In the genomic region with DNA sequence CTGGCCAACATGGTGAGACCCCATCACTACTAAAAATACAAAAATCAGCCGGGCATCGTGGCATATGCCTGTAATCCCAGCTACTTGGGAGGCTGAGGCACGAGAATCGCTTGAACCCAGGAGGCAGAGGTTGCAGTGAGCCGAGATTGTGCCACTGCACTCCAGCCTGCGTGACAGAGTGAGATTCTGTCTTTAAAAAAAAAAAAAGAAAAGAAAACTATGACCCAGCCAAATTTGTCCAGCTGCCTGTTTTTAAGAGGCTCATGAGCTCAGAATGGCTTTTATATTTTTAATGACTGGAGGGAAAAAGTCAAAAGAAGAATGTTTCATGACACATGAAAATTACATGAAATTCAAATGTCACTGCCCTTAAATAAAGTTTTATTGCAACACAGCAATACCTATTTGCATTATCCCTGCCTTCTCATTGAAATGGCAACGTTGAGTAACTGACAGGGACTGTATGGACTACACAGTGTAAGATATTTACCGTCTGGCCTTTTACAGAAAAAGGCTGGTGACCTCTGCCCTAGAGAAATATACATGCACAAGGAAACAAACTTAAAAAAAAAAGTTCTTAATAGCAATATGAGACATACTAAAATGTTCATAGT, we compare ENCODE assay signal across 1 cellular context.
A peak's percentile ranks its signal among the peaks of the same experiment; 100 is the strongest.
TF ChIP-seq lines count a peak whose summit lies in the region.

No MANE protein-coding gene starts in this region.

TF ChIP-seq in HepG2, 621 proteins besides CTCF, POLR2A, EP300 and RAD21:
- TF ChIP-seq CEBPB (IDR thresholded peaks at IDR 0.05; ENCODE audit: borderline replicate concordance, low read depth, low read length) (peak; percentile 77), CEBPG (CRISPR knock-in tag; IDR thresholded peaks at IDR 0.05) (peak; percentile 44; the same call in 1 of the 2 replicates), NR2F6 (IDR thresholded peaks at IDR 0.05) (peak; percentile 25; the same call in 1 of the 2 replicates), NR2F6 (CRISPR knock-in tag; IDR thresholded peaks at IDR 0.05) (no peak), SRSF1 (optimal IDR thresholded peaks at IDR 0.05; ENCODE audit: low read depth, low read length) (no peak), ZNF766 (CRISPR knock-in tag; IDR thresholded peaks at IDR 0.05; ENCODE audit: borderline replicate concordance) (no peak), ZNF3 (CRISPR knock-in tag; IDR thresholded peaks at IDR 0.05) (no peak), GATAD2A (CRISPR knock-in tag; IDR thresholded peaks at IDR 0.05) (0 out of 2 replicates have a peak, but pooled peaks have one; percentile 16), ZNF20 (CRISPR knock-in tag; IDR thresholded peaks at IDR 0.05) (no peak), TP53 (CRISPR knock-in tag; conservative IDR thresholded peaks at IDR 0.05) (no peak), SMAD1 (CRISPR knock-in tag; IDR thresholded peaks at IDR 0.05; ENCODE audit: borderline replicate concordance, low read depth) (no peak), ZNF451 (CRISPR knock-in tag; IDR thresholded peaks at IDR 0.05) (no peak), ZNF441 (CRISPR knock-in tag; IDR thresholded peaks at IDR 0.05; ENCODE audit: borderline replicate concordance) (no peak), ZNF124 (CRISPR knock-in tag; IDR thresholded peaks at IDR 0.05) (no peak), ZNF850 (CRISPR knock-in tag; conservative IDR thresholded peaks at IDR 0.05) (no peak), RXRB (CRISPR knock-in tag; IDR thresholded peaks at IDR 0.05; ENCODE audit: borderline replicate concordance) (peak; percentile 68; the same call in 1 of the 2 replicates), PPARG (CRISPR knock-in tag; conservative IDR thresholded peaks at IDR 0.05) (peak; percentile 83), SKI (IDR thresholded peaks at IDR 0.05; ENCODE audit: partially characterized antibody) (peak; percentile 13)
- TF ChIP-seq, protein P1, sequence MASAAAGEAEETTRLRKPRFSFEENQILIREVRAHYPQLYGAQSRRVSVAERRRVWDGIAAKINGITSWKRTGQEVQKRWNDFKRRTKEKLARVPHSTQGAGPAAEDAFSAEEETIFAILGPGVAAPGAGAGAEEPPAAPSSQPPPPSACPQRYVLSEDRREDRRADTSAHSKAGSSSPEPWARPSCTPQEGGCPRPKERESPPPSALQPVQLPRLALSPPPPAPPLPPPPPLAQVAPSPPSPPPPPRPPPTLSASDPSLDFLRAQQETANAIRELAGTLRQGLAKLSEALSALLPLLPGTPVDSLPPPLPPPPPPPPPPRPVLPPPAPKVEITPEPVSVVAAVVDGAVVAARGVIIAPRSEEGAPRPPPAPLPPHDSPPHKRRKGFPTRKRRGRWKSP (CRISPR knock-in tag; IDR thresholded peaks at IDR 0.05): no peak
- TF ChIP-seq, protein P2, sequence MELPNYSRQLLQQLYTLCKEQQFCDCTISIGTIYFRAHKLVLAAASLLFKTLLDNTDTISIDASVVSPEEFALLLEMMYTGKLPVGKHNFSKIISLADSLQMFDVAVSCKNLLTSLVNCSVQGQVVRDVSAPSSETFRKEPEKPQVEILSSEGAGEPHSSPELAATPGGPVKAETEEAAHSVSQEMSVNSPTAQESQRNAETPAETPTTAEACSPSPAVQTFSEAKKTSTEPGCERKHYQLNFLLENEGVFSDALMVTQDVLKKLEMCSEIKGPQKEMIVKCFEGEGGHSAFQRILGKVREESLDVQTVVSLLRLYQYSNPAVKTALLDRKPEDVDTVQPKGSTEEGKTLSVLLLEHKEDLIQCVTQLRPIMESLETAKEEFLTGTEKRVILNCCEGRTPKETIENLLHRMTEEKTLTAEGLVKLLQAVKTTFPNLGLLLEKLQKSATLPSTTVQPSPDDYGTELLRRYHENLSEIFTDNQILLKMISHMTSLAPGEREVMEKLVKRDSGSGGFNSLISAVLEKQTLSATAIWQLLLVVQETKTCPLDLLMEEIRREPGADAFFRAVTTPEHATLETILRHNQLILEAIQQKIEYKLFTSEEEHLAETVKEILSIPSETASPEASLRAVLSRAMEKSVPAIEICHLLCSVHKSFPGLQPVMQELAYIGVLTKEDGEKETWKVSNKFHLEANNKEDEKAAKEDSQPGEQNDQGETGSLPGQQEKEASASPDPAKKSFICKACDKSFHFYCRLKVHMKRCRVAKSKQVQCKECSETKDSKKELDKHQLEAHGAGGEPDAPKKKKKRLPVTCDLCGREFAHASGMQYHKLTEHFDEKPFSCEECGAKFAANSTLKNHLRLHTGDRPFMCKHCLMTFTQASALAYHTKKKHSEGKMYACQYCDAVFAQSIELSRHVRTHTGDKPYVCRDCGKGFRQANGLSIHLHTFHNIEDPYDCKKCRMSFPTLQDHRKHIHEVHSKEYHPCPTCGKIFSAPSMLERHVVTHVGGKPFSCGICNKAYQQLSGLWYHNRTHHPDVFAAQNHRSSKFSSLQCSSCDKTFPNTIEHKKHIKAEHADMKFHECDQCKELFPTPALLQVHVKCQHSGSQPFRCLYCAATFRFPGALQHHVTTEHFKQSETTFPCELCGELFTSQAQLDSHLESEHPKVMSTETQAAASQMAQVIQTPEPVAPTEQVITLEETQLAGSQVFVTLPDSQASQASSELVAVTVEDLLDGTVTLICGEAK (IDR thresholded peaks at IDR 0.05): peak; percentile 88
- TF ChIP-seq, protein P2 (CRISPR knock-in tag; IDR thresholded peaks at IDR 0.05): peak; percentile 95
- TF ChIP-seq, protein P3, sequence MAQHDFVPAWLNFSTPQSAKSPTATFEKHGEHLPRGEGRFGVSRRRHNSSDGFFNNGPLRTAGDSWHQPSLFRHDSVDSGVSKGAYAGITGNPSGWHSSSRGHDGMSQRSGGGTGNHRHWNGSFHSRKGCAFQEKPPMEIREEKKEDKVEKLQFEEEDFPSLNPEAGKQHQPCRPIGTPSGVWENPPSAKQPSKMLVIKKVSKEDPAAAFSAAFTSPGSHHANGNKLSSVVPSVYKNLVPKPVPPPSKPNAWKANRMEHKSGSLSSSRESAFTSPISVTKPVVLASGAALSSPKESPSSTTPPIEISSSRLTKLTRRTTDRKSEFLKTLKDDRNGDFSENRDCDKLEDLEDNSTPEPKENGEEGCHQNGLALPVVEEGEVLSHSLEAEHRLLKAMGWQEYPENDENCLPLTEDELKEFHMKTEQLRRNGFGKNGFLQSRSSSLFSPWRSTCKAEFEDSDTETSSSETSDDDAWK (CRISPR knock-in tag; IDR thresholded peaks at IDR 0.05): no peak
TF ChIP-seq in HepG2: peak in this region for 8.
